19 cellular contexts compared by ENCODE assay signal in the genomic region with DNA sequence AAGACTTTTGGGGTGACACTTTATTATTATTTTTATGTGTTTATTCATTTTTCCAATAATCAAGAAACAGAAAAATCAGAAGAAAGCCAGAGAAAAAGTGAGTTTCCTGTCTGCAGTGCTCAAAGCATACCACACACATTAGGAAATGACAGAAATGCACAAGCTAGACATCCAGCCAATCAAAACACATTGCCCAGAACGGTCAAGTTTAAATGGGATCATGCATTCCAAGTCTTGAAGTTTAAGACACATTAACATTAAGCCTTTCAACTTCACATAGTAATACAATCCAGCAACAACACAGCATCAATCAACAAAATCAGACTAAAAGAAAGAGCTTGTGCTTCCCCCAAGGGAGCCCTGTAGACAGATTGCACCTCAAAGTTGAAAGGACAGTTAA. TPM values are rescaled to one million over a fixed set of nuclear protein-coding genes. Genes with fewer than 3 reads are reported as not detected.
DNase-seq lines count a peak whose midpoint lies in the region; ATAC-seq, FAIRE-seq and TF ChIP-seq lines count a peak whose summit lies in the region.
"Had no signal": no experiment of that assay in that cellular context is flagged by ENCODE, and none has a peak within 500 bp of the region (broad histone marks: within the 10 kb centered on the region; RNA-seq: fewer than 3 reads in every experiment).

No MANE protein-coding gene starts in this region.

- H3K4me3 ChIP-seq in AG10803 (ENCODE audit: low read length) (no peak overlapping the region), fibroblast of mammary gland (ENCODE audit: control insufficient read depth, low read depth, low read length) (no peak overlapping the region)
- H3K4me3 ChIP-seq: lung, MG63 had no signal

- ATAC-seq in GM19467 (IDR thresholded peaks at IDR 0.05; ENCODE audit: unreplicated experiment), result no peak
- ATAC-seq: activated CD8-positive, alpha-beta T cell treated with anti-CD3 and anti-CD28 coated beads for 36 hours; activated T-cell treated with anti-CD3 and anti-CD28 coated beads, Interleukin-2, amount 50 U/mL, for 72 hours; natural killer cell had no signal

- no peak for TF ChIP-seq CTCF in AG10803 (conservative IDR thresholded peaks at IDR 0.05; ENCODE audit: low read length)
- no peak for TF ChIP-seq CTCF in fibroblast of mammary gland (conservative IDR thresholded peaks at IDR 0.05; ENCODE audit: control insufficient read depth, insufficient read depth, low read depth, low read length)

- no peak for TF ChIP-seq POLR2A in GM12891 (IDR thresholded peaks at IDR 0.05; ENCODE audit: low read depth, low read length)

- FAIRE-seq in TTC549 (lab: Jason Lieb, UNC) (peak; percentile 25), GM12891 (lab: Jason Lieb, UNC) (no peak)

- DNase-seq in AG10803 (ENCODE audit: low read depth) (peak; percentile 78), fibroblast of mammary gland (ENCODE audit: low read depth) (peak; percentile 74), pulmonary artery endothelial cell (ENCODE audit: low read depth, low spot score) (peak; percentile 47), NCI-H2171 (lab: John Stamatoyannopoulos, UW) (no peak), GM12891 (ENCODE audit: insufficient read length, low spot score) (no peak), NCI-H1417 treated with DMSO at 0.1 percent for 48 hours (lab: John Stamatoyannopoulos, UW) (no peak)
- DNase-seq: activated CD8-positive, alpha-beta T cell treated with anti-CD3 and anti-CD28 coated beads for 36 hours; activated naive CD8-positive, alpha-beta T cell treated with anti-CD3 and anti-CD28 coated beads for 36 hours; activated T-cell treated with anti-CD3 and anti-CD28 coated beads, Interleukin-2, amount 50 U/mL, for 72 hours; immature natural killer cell; MG63; natural killer cell; NCI-H446; Right ventricle myocardium superior; T-helper 1 cell had no signal

TF ChIP-seq in GM12891, 5 proteins besides CTCF, POLR2A, EP300 and RAD21:
- TF ChIP-seq TAF1 (IDR thresholded peaks at IDR 0.05; ENCODE audit: low read depth, low read length) (no peak), POU2F2 (IDR thresholded peaks at IDR 0.05; ENCODE audit: low read depth, low read length) (no peak)

RNA-seq across cellular contexts. Expression of gene MEDAG, which starts 28.7 kb away (rescaled TPM):
- total RNA-seq in pulmonary artery endothelial cell, result 11.6 and 21.6 TPM in 2 replicates
- not detected for polyA plus RNA-seq in GM12891 (2012; ENCODE audit: low read depth, missing spikeins)
- total RNA-seq: activated CD8-positive, alpha-beta T cell treated with anti-CD3 and anti-CD28 coated beads for 36 hours; activated naive CD8-positive, alpha-beta T cell treated with anti-CD3 and anti-CD28 coated beads for 36 hours; natural killer cell had no signal
- polyA plus RNA-seq: immature natural killer cell had no signal

RNA-seq across cellular contexts. Expression of gene TEX26, which starts 55.1 kb away (rescaled TPM):
- not detected in 2 replicates for total RNA-seq in pulmonary artery endothelial cell
- not detected for polyA plus RNA-seq in GM12891 (2012; ENCODE audit: low read depth, missing spikeins)
- total RNA-seq: activated CD8-positive, alpha-beta T cell treated with anti-CD3 and anti-CD28 coated beads for 36 hours; activated naive CD8-positive, alpha-beta T cell treated with anti-CD3 and anti-CD28 coated beads for 36 hours; activated T-cell treated with anti-CD3 and anti-CD28 coated beads, Interleukin-2, amount 50 U/mL, for 72 hours; natural killer cell; Right ventricle myocardium superior had no signal
- polyA plus RNA-seq: immature natural killer cell, urinary bladder had no signal

Comparison
In these comparisons a context has a peak if more than half of its experiments do, and no peak if none do; other contexts are left out.
1. DNase-seq: peak in AG10803 (single experiment), fibroblast of mammary gland (single experiment) and pulmonary artery endothelial cell (single experiment); none in NCI-H2171 (single experiment), GM12891 (single experiment) and NCI-H1417 treated with DMSO at 0.1 percent for 48 hours (single experiment).